ENCODE assay signal across 8 cellular contexts in genomic region chr10:46786518-46787320, GRCh38.
A peak's percentile ranks its signal among the peaks of the same experiment; 100 is the strongest.
DNase-seq lines count a peak whose midpoint lies in the region; ATAC-seq and TF ChIP-seq lines count a peak whose summit lies in the region.
"Not testable (repeated sequence)": the region's sequence is repeated elsewhere in the genome, so short reads cannot be mapped to it uniquely, and the experiment has no call there.

No MANE protein-coding gene starts in this region.

- WGBS in smooth muscle cell (ENCODE audit: low lambda C conversion rate): under 1% methylated on average over 38 of the region's 62 CpGs

- not testable (repeated sequence) for H4K20me1 ChIP-seq in smooth muscle cell (ENCODE audit: low read depth)

- not testable (repeated sequence) for H3K27me3 ChIP-seq in kidney epithelial cell (ENCODE audit: control insufficient read depth, insufficient read depth, low read length); smooth muscle cell (ENCODE audit: low read depth)

- not testable (repeated sequence) for H3K4me1 ChIP-seq in smooth muscle cell (ENCODE audit: low read depth)

- TF ChIP-seq CTCF in choroid plexus epithelial cell (conservative IDR thresholded peaks at IDR 0.05; ENCODE audit: low read depth, low read length); kidney epithelial cell (IDR thresholded peaks at IDR 0.05; ENCODE audit: insufficient read depth, low read length, poor library complexity, severe bottlenecking); smooth muscle cell (IDR thresholded peaks at IDR 0.05; ENCODE audit: borderline replicate concordance, insufficient read depth, poor library complexity, severe bottlenecking): not testable (repeated sequence)

- not testable (repeated sequence) for H3K4me1 Mint-ChIP-seq in activated CD4-positive, alpha-beta T cell treated with anti-CD3 and anti-CD28 coated beads, Interleukin-2, amount 10 ng/mL, durations not matched to agents 7 days and 5 days

- not testable (repeated sequence) for H3F3A ChIP-seq in smooth muscle cell (ENCODE audit: low read depth)

- peak overlapping the region; percentile 67 for H3K4me3 ChIP-seq in choroid plexus epithelial cell (ENCODE audit: low read depth, low read length)
- peak overlapping the region; percentile 75 for H3K4me3 ChIP-seq in kidney epithelial cell (ENCODE audit: low read depth, low read length)
- H3K4me3 ChIP-seq in smooth muscle cell: peak overlapping the region; percentile 70

- peak overlapping the region; percentile 52 for H3K9ac ChIP-seq in smooth muscle cell (ENCODE audit: low read depth)

- H3K4me2 ChIP-seq in smooth muscle cell: peak overlapping the region; percentile 88

- H3K79me2 ChIP-seq in smooth muscle cell (ENCODE audit: low read depth): not testable (repeated sequence)

- CTCF ChIA-PET in activated CD4-positive, alpha-beta T cell treated with anti-CD3 and anti-CD28 coated beads, Interleukin-2, amount 10 ng/mL, durations not matched to agents 7 days and 5 days (lab: Charles Lee): not testable (repeated sequence)

- H3K9me3 Mint-ChIP-seq in activated CD4-positive, alpha-beta T cell treated with anti-CD3 and anti-CD28 coated beads, Interleukin-2, amount 10 ng/mL, durations not matched to agents 7 days and 5 days: not testable (repeated sequence)

- DNase-seq in AG08395 (ENCODE audit: low spot score) (peak; percentile 17), NCI-H2227 treated with DMSO at 0.1 percent for 48 hours (lab: John Stamatoyannopoulos, UW) (peak; percentile 29), choroid plexus epithelial cell (ENCODE audit: low read depth) (peak; percentile 61), kidney epithelial cell (ENCODE audit: low read depth) (peak; percentile 37), smooth muscle cell (lab: John Stamatoyannopoulos, UW; ENCODE audit: unreplicated experiment) (peak; percentile 17)
- peak; percentile 67 for DNase-seq in activated CD4-positive, alpha-beta T cell treated with anti-CD3 and anti-CD28 coated beads, Interleukin-2, amount 10 ng/mL, durations not matched to agents 7 days and 5 days

- H3K27me3 Mint-ChIP-seq in activated CD4-positive, alpha-beta T cell treated with anti-CD3 and anti-CD28 coated beads, Interleukin-2, amount 10 ng/mL, durations not matched to agents 7 days and 5 days: peaks cover 16% of the 10 kb centered on the region

- H3K36me3 Mint-ChIP-seq in activated CD4-positive, alpha-beta T cell treated with anti-CD3 and anti-CD28 coated beads, Interleukin-2, amount 10 ng/mL, durations not matched to agents 7 days and 5 days (ENCODE audit: low read depth): not testable (repeated sequence)

- peak overlapping the region; percentile 86 for H2AFZ ChIP-seq in smooth muscle cell (ENCODE audit: low read depth)

- peak overlapping the region; percentile 79 for H3K27ac Mint-ChIP-seq in activated CD4-positive, alpha-beta T cell treated with anti-CD3 and anti-CD28 coated beads, Interleukin-2, amount 10 ng/mL, durations not matched to agents 7 days and 5 days

- H3K9me3 ChIP-seq in smooth muscle cell (replicated peaks; ENCODE audit: low read depth): not testable (repeated sequence)

- H3K4me3 Mint-ChIP-seq in activated CD4-positive, alpha-beta T cell treated with anti-CD3 and anti-CD28 coated beads, Interleukin-2, amount 10 ng/mL, durations not matched to agents 7 days and 5 days: peak overlapping the region; percentile 82

- ATAC-seq in GM19025 (IDR thresholded peaks at IDR 0.05; ENCODE audit: low read depth, unreplicated experiment) (peak; percentile 43), HG03139 (IDR thresholded peaks at IDR 0.05; ENCODE audit: unreplicated experiment) (peak; percentile 64)

- H3K36me3 ChIP-seq in kidney epithelial cell (ENCODE audit: control insufficient read depth, insufficient read depth, low read length); smooth muscle cell (ENCODE audit: low read depth): not testable (repeated sequence)

- peak overlapping the region; percentile 8 for H3K27ac ChIP-seq in smooth muscle cell (ENCODE audit: low read depth)

- POLR2A ChIA-PET in activated CD4-positive, alpha-beta T cell treated with anti-CD3 and anti-CD28 coated beads, Interleukin-2, amount 10 ng/mL, durations not matched to agents 7 days and 5 days (lab: Charles Lee): not testable (repeated sequence)

Comparison
In these comparisons a context has a peak if more than half of its experiments do, and no peak if none do; other contexts are left out.
1. Peak in every context shown above with its lines: DNase-seq, ATAC-seq, H3K4me3 ChIP-seq and H3K27ac ChIP-seq.
2. DNase-seq: peak in every context shown above with its lines; median percentile 67 in activated CD4-positive, alpha-beta T cell treated with anti-CD3 and anti-CD28 coated beads, Interleukin-2, amount 10 ng/mL, durations not matched to agents 7 days and 5 days; 61 in choroid plexus epithelial cell; 37 in kidney epithelial cell; 29 in NCI-H2227 treated with DMSO at 0.1 percent for 48 hours; 17 in AG08395; 17 in smooth muscle cell.